Comparison of ENCODE assay signal across 18 cellular contexts in the genomic region with DNA sequence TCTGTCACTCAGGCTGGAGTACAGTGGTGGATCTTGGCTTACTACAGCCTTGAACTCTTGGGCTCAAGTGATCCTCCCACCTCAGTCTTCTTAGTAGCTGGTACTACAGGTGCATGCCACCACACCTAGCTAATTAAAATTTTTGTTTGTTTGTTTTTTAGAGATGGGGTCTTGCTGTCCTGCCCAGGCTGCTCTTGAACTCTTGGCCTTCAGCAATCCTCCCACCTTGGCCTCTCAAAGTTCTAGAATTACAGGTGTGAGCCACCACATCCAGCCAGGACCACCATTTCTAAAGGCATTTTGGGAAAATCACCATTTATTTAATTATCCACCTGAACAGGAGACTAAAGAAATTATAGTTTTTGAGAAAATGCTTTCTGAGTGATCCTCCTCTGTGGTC.
A peak's percentile ranks its signal among the peaks of the same experiment; 100 is the strongest.
DNase-seq lines count a peak whose midpoint lies in the region; ATAC-seq, FAIRE-seq and TF ChIP-seq lines count a peak whose summit lies in the region.
"Had no signal": no experiment of that assay in that cellular context is flagged by ENCODE, and none has a peak within 500 bp of the region (broad histone marks: within the 10 kb centered on the region; RNA-seq: fewer than 3 reads in every experiment).

No MANE protein-coding gene starts in this region.

- no peak overlapping the region for H3K4me3 ChIP-seq in ACC112 (ENCODE audit: low read depth, low read length)
- no peak overlapping the region for H3K4me3 ChIP-seq in ascending aorta
- H3K4me3 ChIP-seq in fibroblast of lung (replicated peaks in 1 of 4; ENCODE audit: control extremely low read depth in 1 of 4, insufficient read depth in 1 of 4, low read depth in 3 of 4, low read length in 4 of 4) = no peak overlapping the region
- no peak overlapping the region for H3K4me3 ChIP-seq in psoas muscle
- H3K4me3 ChIP-seq in pancreas = no peak overlapping the region
- H3K4me3 ChIP-seq: GM23338 had no signal

- FAIRE-seq in pancreas (lab: Jason Lieb, UNC) = no peak

- no peak for TF ChIP-seq CTCF in ascending aorta (IDR thresholded peaks at IDR 0.05)
- TF ChIP-seq CTCF in fibroblast of lung (conservative IDR thresholded peaks at IDR 0.05 in 1 of 2, IDR thresholded peaks at IDR 0.05 in 1 of 2; ENCODE audit: low read depth in 1 of 2, low read length in 2 of 2) = no peak
- no peak for TF ChIP-seq CTCF in psoas muscle (IDR thresholded peaks at IDR 0.05)
- TF ChIP-seq CTCF in pancreas (IDR thresholded peaks at IDR 0.05) = no peak

- H2AFZ ChIP-seq in ACC112 (ENCODE audit: low read length, unreplicated experiment) (no peak overlapping the region), fibroblast of lung (ENCODE audit: low read length) (no peak overlapping the region)
- H2AFZ ChIP-seq: GM23338 had no signal

- H4K20me1 ChIP-seq in fibroblast of lung (ENCODE audit: control insufficient read depth, extremely low read depth, insufficient read depth, low read length) = no peaks in the 10 kb centered on the region

- no peak overlapping the region for H3K9ac ChIP-seq in fibroblast of lung (ENCODE audit: insufficient read depth, low read length)
- H3K9ac ChIP-seq: KMS-11 had no signal

- ATAC-seq in psoas muscle (no peak), GM19328 (IDR thresholded peaks at IDR 0.05; ENCODE audit: unreplicated experiment) (no peak), pancreas (no peak), HG02938 (IDR thresholded peaks at IDR 0.05; ENCODE audit: unreplicated experiment) (no peak)
- ATAC-seq: GM23338 had no signal

- intact Hi-C loops in ascending aorta (cut with DNase I) = loop anchor here (5.0 kb wide), 2 partner anchors 48 to 118 kb away; no protein-coding TSS in a partner anchor
- intact Hi-C loops in psoas muscle (cut with DNase I) = no loop called here
- intact Hi-C loops in pancreas (cut with DNase I) = no loop called here

- H3K36me3 ChIP-seq in ACC112 (ENCODE audit: insufficient read depth, low read length) (0 out of 2 replicates have a peak, but pooled peaks cover 3% of the 10 kb centered on the region), ascending aorta (no peaks in the 10 kb centered on the region), fibroblast of lung (ENCODE audit: control insufficient read depth, insufficient read depth, low read length) (no peaks in the 10 kb centered on the region), psoas muscle (ENCODE audit: insufficient read depth in 1 of 2, low read depth in 1 of 2) (no peaks in the 10 kb centered on the region), pancreas (no peaks in the 10 kb centered on the region)
- H3K36me3 ChIP-seq: BE2C had no signal

- H3K27ac ChIP-seq in ACC112 (ENCODE audit: low read depth, low read length) = peak overlapping the region; percentile 64; the same call in 1 of the 2 replicates
- H3K27ac ChIP-seq in ascending aorta = peak overlapping the region; percentile 57 to 61
- H3K27ac ChIP-seq in fibroblast of lung (ENCODE audit: insufficient read depth, low read length) = peak overlapping the region; percentile 66
- H3K27ac ChIP-seq in psoas muscle = peak overlapping the region; percentile 39
- no peak overlapping the region for H3K27ac ChIP-seq in pancreas
- H3K27ac ChIP-seq: KMS-11 had no signal

- no peaks in the 10 kb centered on the region for H3K9me3 ChIP-seq in ascending aorta
- H3K9me3 ChIP-seq in fibroblast of lung (ENCODE audit: control insufficient read depth, insufficient read depth, low read depth, low read length) = no peaks in the 10 kb centered on the region
- H3K9me3 ChIP-seq in psoas muscle = no peaks in the 10 kb centered on the region
- no peaks in the 10 kb centered on the region for H3K9me3 ChIP-seq in pancreas
- H3K9me3 ChIP-seq: BE2C had no signal

- DNase-seq in ascending aorta (ENCODE audit: low spot score in 2 of 2) (no peak), fibroblast of lung (ENCODE audit: low read depth in 2 of 2) (no peak), psoas muscle (no peak), pancreas (no peak), anterior cingulate cortex (lab: John Stamatoyannopoulos, UW) (no peak)
- DNase-seq: BE2C; Caco-2; CD4-positive, alpha-beta T cell; GDM1; MV-4-11; NCI-H1694 treated with DMSO at 0.1 percent for 48 hours; NCI-H748 treated with DMSO at 0.1 percent for 48 hours; SHP77 had no signal

- H3K4me2 ChIP-seq in fibroblast of lung (ENCODE audit: extremely low read depth, insufficient read depth, low read length) = no peak overlapping the region
- H3K4me2 ChIP-seq: GM23338, KMS-11 had no signal

- H3K27me3 ChIP-seq in ACC112 (ENCODE audit: insufficient read depth, low read length) (no peaks in the 10 kb centered on the region), ascending aorta (no peaks in the 10 kb centered on the region), fibroblast of lung (ENCODE audit: control insufficient read depth, insufficient read depth, low read length) (no peaks in the 10 kb centered on the region), psoas muscle (ENCODE audit: insufficient read depth in 3 of 3, low read length in 2 of 3) (no peaks in the 10 kb centered on the region), pancreas (no peaks in the 10 kb centered on the region)
- H3K27me3 ChIP-seq: BE2C had no signal

- H3K79me2 ChIP-seq in ACC112 (ENCODE audit: control insufficient read depth, insufficient read depth, low read length, unreplicated experiment) (peaks cover 14% of the 10 kb centered on the region), fibroblast of lung (ENCODE audit: control insufficient read depth, insufficient read depth, low read length) (no peaks in the 10 kb centered on the region)

- peaks cover 14% of the 10 kb centered on the region for H3K4me1 ChIP-seq in ACC112 (ENCODE audit: control insufficient read depth, insufficient read depth, low read length, unreplicated experiment)
- peaks cover 8 to 24% of the 10 kb centered on the region in 2 donors for H3K4me1 ChIP-seq in ascending aorta
- H3K4me1 ChIP-seq in fibroblast of lung (ENCODE audit: control insufficient read depth, extremely low read depth, insufficient read depth, low read length) = peaks cover 26% of the 10 kb centered on the region
- peaks cover 13% of the 10 kb centered on the region for H3K4me1 ChIP-seq in psoas muscle
- peaks cover 0 to 4% (median 0%) of the 10 kb centered on the region in 3 donors for H3K4me1 ChIP-seq in pancreas
- H3K4me1 ChIP-seq: BE2C had no signal

Comparison
In these comparisons a context has a peak if more than half of its experiments do, and no peak if none do; other contexts are left out.
1. H3K27ac ChIP-seq: peak in ACC112 (single experiment), ascending aorta (2 of 2), fibroblast of lung (single experiment) and psoas muscle (single experiment); none in pancreas (0 of 4).